ENCODE assay signal across 8 cellular contexts in genomic region chr19:3129112-3129511, GRCh38. TPM values are rescaled to one million over a fixed set of nuclear protein-coding genes. Genes with fewer than 3 reads are reported as not detected.
DNase-seq lines count a peak whose midpoint lies in the region; ATAC-seq, FAIRE-seq and TF ChIP-seq lines count a peak whose summit lies in the region.

No MANE protein-coding gene starts in this region.

- no peak overlapping the region for H4K91ac ChIP-seq in H1 (replicated peaks; ENCODE audit: insufficient read length, low read length)

- no peak overlapping the region for H3K23ac ChIP-seq in H1 (ENCODE audit: insufficient read length)

- no peak overlapping the region for H2BK20ac ChIP-seq in H1 (ENCODE audit: low read length)

- no peak overlapping the region for H4K5ac ChIP-seq in H1 (ENCODE audit: insufficient read length, low read depth, low read length)

- H3K79me1 ChIP-seq in H1 (ENCODE audit: low read depth, low read length): no peaks in the 10 kb centered on the region

- DNase-seq in SIG-M5 treated with dmso at 0.1 percent for 504 hours (lab: John Stamatoyannopoulos, UW; ENCODE audit: unreplicated experiment) (peak; percentile 14), SIG-M5 (lab: John Stamatoyannopoulos, UW) (no peak), NCI-H146 (lab: John Stamatoyannopoulos, UW) (peak; percentile 25), H1 (ENCODE audit: low read depth in 1 of 2, low spot score in 2 of 2) (no peak), spleen (no peak), substantia nigra (lab: John Stamatoyannopoulos, UW) (no peak)

- WGBS in H1 (ENCODE audit: extremely low coverage in 1 of 2, insufficient coverage in 1 of 2, insufficient read length in 1 of 2, insufficient replicate concordance in 2 of 2, low coverage in 1 of 2, low lambda C conversion rate in 2 of 2, missing lambda C conversion rate in 1 of 2), 2 experiments: 38% methylated on average over 1 of the region's 1 CpG; no CpG with 5 or more reads in 1 of the 2 experiments
- WGBS in spleen, 5 donors: 0 to 33% (median 22%) methylated on average over 1 of the region's 1 CpG

- TF ChIP-seq CTCF in H1 (IDR thresholded peaks at IDR 0.05; ENCODE audit: control extremely low read depth in 1 of 3, insufficient read depth in 1 of 3, low read depth in 1 of 3, low read length in 3 of 3) (peak in 2 of 3 experiments; percentile 23 to 43; a peak in 2 of 4 replicates), spleen (IDR thresholded peaks at IDR 0.05 in 8 of 11, conservative IDR thresholded peaks at IDR 0.05 in 3 of 11) (peak in 10 of 11 experiments; percentile 9 to 67 (median 50))

- no peak overlapping the region for H2AK5ac ChIP-seq in H1 (ENCODE audit: low read depth, low read length)

- H2BK120ac ChIP-seq in H1 (replicated peaks; ENCODE audit: low read depth, low read length): no peak overlapping the region

- H3K14ac ChIP-seq in H1 (ENCODE audit: insufficient read length): no peak overlapping the region

- no peak for ATAC-seq in GM18868 (IDR thresholded peaks at IDR 0.05; ENCODE audit: unreplicated experiment)
- no peak for ATAC-seq in GM21528 (IDR thresholded peaks at IDR 0.05; ENCODE audit: low FRiP score, unreplicated experiment)

- no peaks in the 10 kb centered on the region for H4K20me1 ChIP-seq in H1 (replicated peaks in 1 of 2; ENCODE audit: control insufficient read depth in 1 of 2, insufficient read depth in 2 of 2, low read length in 2 of 2)

- no peak for TF ChIP-seq EP300 in H1 (IDR thresholded peaks at IDR 0.05; ENCODE audit: borderline replicate concordance in 1 of 2, low read depth in 2 of 2, low read length in 2 of 2)

- H3K9me3 ChIP-seq in H1 (ENCODE audit: insufficient read depth in 2 of 2, low read depth in 1 of 2, low read length in 1 of 2): no peaks in the 10 kb centered on the region
- H3K9me3 ChIP-seq in spleen: no peaks in the 10 kb centered on the region

- no peak for TF ChIP-seq RAD21 in H1 (IDR thresholded peaks at IDR 0.05 in 1 of 2, conservative IDR thresholded peaks at IDR 0.05 in 1 of 2; ENCODE audit: low read depth in 2 of 2, low read length in 2 of 2)

- no peak overlapping the region for H2BK5ac ChIP-seq in H1 (ENCODE audit: low read depth, low read length)

- H3K4me3 ChIP-seq in H1 (ENCODE audit: extremely low read depth in 1 of 4, insufficient read depth in 2 of 4, low read depth in 3 of 4, low read length in 4 of 4) (no peak overlapping the region), spleen (no peak overlapping the region)

- H3K79me2 ChIP-seq in H1 (ENCODE audit: control insufficient read depth in 1 of 2, insufficient read depth in 2 of 2, low read length in 2 of 2): no peaks in the 10 kb centered on the region

- no peak overlapping the region for H2AFZ ChIP-seq in H1 (ENCODE audit: low read length)

- intact Hi-C loops in spleen (cut with DNase I; ENCODE audit: low total_unique reads): no loop called here

- H3K56ac ChIP-seq in H1 (replicated peaks; ENCODE audit: insufficient read length, low read depth, low read length): no peak overlapping the region

- CTCF ChIA-PET in H1 (lab: Charles Lee; ENCODE audit: partially characterized antibody): interaction anchor here (0.7 to 10.8 kb wide), 30 partner anchors 9 to 481 kb away, joined by 3 to 166 read pairs (median 4); no protein-coding TSS in a partner anchor

- no peaks in the 10 kb centered on the region for H3K23me2 ChIP-seq in H1 (ENCODE audit: low read depth, low read length)

- H3K27me3 ChIP-seq in H1 (replicated peaks in 1 of 4; ENCODE audit: control insufficient read depth in 3 of 4, extremely low read depth in 1 of 4, insufficient read depth in 3 of 4, low read length in 3 of 4) (no peaks in the 10 kb centered on the region), spleen (replicated peaks in 1 of 7) (peaks cover 0 to 5% (median 0%) of the 10 kb centered on the region in 7 donors)

- H3K4ac ChIP-seq in H1 (replicated peaks; ENCODE audit: insufficient read length, low read depth, low read length): no peak overlapping the region

- H2BK12ac ChIP-seq in H1 (ENCODE audit: low read depth, low read length): no peak overlapping the region

- H3K36me3 ChIP-seq in H1 (ENCODE audit: control insufficient read depth in 2 of 4, insufficient read depth in 4 of 4, low read length in 3 of 4) (no peaks in the 10 kb centered on the region), spleen (no peaks in the 10 kb centered on the region)

- POLR2A ChIA-PET in H1 (lab: Charles Lee; ENCODE audit: partially characterized antibody): interaction anchor here (1.0 to 1.6 kb wide), 5 partner anchors 11 to 93 kb away, joined by 3 to 4 read pairs (median 3); partner anchors contain the start of gene NCLN

- H3K4me2 ChIP-seq in H1 (ENCODE audit: insufficient read depth in 1 of 2, low read depth in 2 of 2, low read length in 2 of 2): no peak overlapping the region

- H3K4me1 ChIP-seq in H1 (replicated peaks in 1 of 4; ENCODE audit: control insufficient read depth in 3 of 4, insufficient read depth in 4 of 4, low read length in 3 of 4): peaks cover 0 to 4% (median 0%) of the 10 kb centered on the region in 4 experiments; a peak in 1 of 7 replicates
- peaks cover 10 to 52% (median 33%) of the 10 kb centered on the region in 6 donors for H3K4me1 ChIP-seq in spleen

- FAIRE-seq in H1 (lab: Jason Lieb, UNC): no peak

- no peak overlapping the region for H3K9ac ChIP-seq in H1 (replicated peaks in 1 of 4; ENCODE audit: extremely low read depth in 1 of 4, low read depth in 3 of 4, low read length in 3 of 4)

- H3K27ac ChIP-seq in H1 (ENCODE audit: low read depth, low read length): no peak overlapping the region
- peak overlapping the region in 2 of 8 donors; percentile 5 to 25 for H3K27ac ChIP-seq in spleen
- H3K27ac ChIP-seq in substantia nigra (ENCODE audit: low read depth, low read length, poor library complexity, severe bottlenecking): no peak overlapping the region

- TF ChIP-seq POLR2A in H1 (IDR thresholded peaks at IDR 0.05; ENCODE audit: control extremely low read depth in 1 of 2, low read depth in 2 of 2, low read length in 2 of 2) (no peak), spleen (IDR thresholded peaks at IDR 0.05) (no peak)

- H3K18ac ChIP-seq in H1 (ENCODE audit: extremely low read depth, low read length): no peak overlapping the region

- no peak overlapping the region for H4K8ac ChIP-seq in H1 (ENCODE audit: extremely low read depth, insufficient read depth, low read length)

- no peak overlapping the region for H2BK15ac ChIP-seq in H1 (ENCODE audit: low read length)

TF ChIP-seq in H1, 55 proteins besides CTCF, POLR2A, EP300 and RAD21 (continues in another document):
- no peak for TF ChIP-seq SAP30 (IDR thresholded peaks at IDR 0.05; ENCODE audit: insufficient read depth, insufficient replicate concordance, low read length)
- no peak for TF ChIP-seq POU5F1 (IDR thresholded peaks at IDR 0.05; ENCODE audit: low read depth, low read length)
- TF ChIP-seq TEAD4 (IDR thresholded peaks at IDR 0.05; ENCODE audit: low read depth, low read length): no peak

RNA-seq across cellular contexts. Expression of gene GNA15, which starts 6.7 kb away (rescaled TPM):
- 0.25 and 0.26 TPM in 2 replicates for total RNA-seq in H1 (2021; fragmentation: NEBNext Ultra II Directional; extraction: Animal tissue kit (Norgen Biotek cat#: 25700))
- 0.36 and 0.45 TPM in 2 replicates for polyA plus RNA-seq in H1 (2011; rRNA removed)
- 0.61 TPM for polyA plus RNA-seq in H1 (2011; cell fraction: cytosol; rRNA removed)
- 0.16 TPM for polyA plus RNA-seq in H1 (2011; cell fraction: nucleus; rRNA removed)
- 0.13 to 0.46 TPM (median 0.29 TPM) in 3 of 4 replicates, not detected in the other for polyA plus RNA-seq in H1 (2012, experiment 1 of 2)
- 0.14 TPM for polyA plus RNA-seq in H1 (2012, experiment 2 of 2)
- 0.36 TPM for polyA plus RNA-seq in H1 (2013, experiment 1 of 2)
- polyA plus RNA-seq in H1 (2013, experiment 2 of 2): 0.40 TPM
- 0.07 and 0.13 TPM in 2 replicates for polyA minus RNA-seq in H1 (2011; rRNA and poly(A)+ RNA removed)
- polyA minus RNA-seq in H1 (2011; cell fraction: cytosol; rRNA and poly(A)+ RNA removed): not detected
- polyA minus RNA-seq in H1 (2011; cell fraction: nucleus; rRNA and poly(A)+ RNA removed): not detected
- 10 to 100 TPM in 6 of 7 donors, 1 to 10 TPM in 1; 9.8 to 24.9 (median 12.7) TPM for total RNA-seq in spleen
- polyA plus RNA-seq in spleen: 1 to 10 TPM; 3.8 to 7.6 (median 5.2) TPM

RNA-seq across cellular contexts. Expression of gene GNA11, which starts 35.0 kb away (rescaled TPM):
- 19.9 and 21.1 TPM in 2 replicates for total RNA-seq in H1 (2021; fragmentation: NEBNext Ultra II Directional; extraction: Animal tissue kit (Norgen Biotek cat#: 25700))
- polyA plus RNA-seq in H1 (2011; rRNA removed) (6.2 and 13.6 TPM in 2 replicates), spleen (10 to 100 TPM in 1 of 3 donors, 1 to 10 TPM in 2; 5.1 to 22.7 (median 6.1) TPM)
- 10.8 TPM for polyA plus RNA-seq in H1 (2011; cell fraction: cytosol; rRNA removed)
- polyA plus RNA-seq in H1 (2011; cell fraction: nucleus; rRNA removed): 19.0 TPM
- polyA plus RNA-seq in H1 (2012, experiment 1 of 2): 13.5 to 20.6 TPM (median 17.0 TPM) in 4 replicates
- 13.5 TPM for polyA plus RNA-seq in H1 (2012, experiment 2 of 2)
- 18.3 TPM for polyA plus RNA-seq in H1 (2013, experiment 1 of 2)
- 17.5 TPM for polyA plus RNA-seq in H1 (2013, experiment 2 of 2)
- 4.9 and 7.8 TPM in 2 replicates for polyA minus RNA-seq in H1 (2011; rRNA and poly(A)+ RNA removed)
- polyA minus RNA-seq in H1 (2011; cell fraction: cytosol; rRNA and poly(A)+ RNA removed): 10.4 TPM
- 6.6 TPM for polyA minus RNA-seq in H1 (2011; cell fraction: nucleus; rRNA and poly(A)+ RNA removed)
- 10 to 100 TPM; 22.6 to 41.5 (median 33.4) TPM for total RNA-seq in spleen

RNA-seq across cellular contexts. Expression of gene S1PR4, which starts 49.5 kb away (rescaled TPM):
- total RNA-seq in H1 (2021; fragmentation: NEBNext Ultra II Directional; extraction: Animal tissue kit (Norgen Biotek cat#: 25700)): not detected in 2 replicates
- polyA plus RNA-seq in H1 (2011; rRNA removed) (0.05 TPM in 1 of 2 replicates, not detected in the other), spleen (10 to 100 TPM; 44.7 to 68.9 (median 59.6) TPM)
- not detected for polyA plus RNA-seq in H1 (2011; cell fraction: cytosol; rRNA removed)
- not detected for polyA plus RNA-seq in H1 (2011; cell fraction: nucleus; rRNA removed)
- not detected in 4 replicates for polyA plus RNA-seq in H1 (2012, experiment 1 of 2)
- polyA plus RNA-seq in H1 (2012, experiment 2 of 2): not detected
- not detected for polyA plus RNA-seq in H1 (2013, experiment 1 of 2)
- polyA plus RNA-seq in H1 (2013, experiment 2 of 2): not detected
- polyA minus RNA-seq in H1 (2011; rRNA and poly(A)+ RNA removed): not detected in 2 replicates
- polyA minus RNA-seq in H1 (2011; cell fraction: cytosol; rRNA and poly(A)+ RNA removed): not detected
- not detected for polyA minus RNA-seq in H1 (2011; cell fraction: nucleus; rRNA and poly(A)+ RNA removed)
- total RNA-seq in spleen: 100 to 1,000 TPM in 2 of 7 donors, 10 to 100 TPM in 5; 46.3 to 171 (median 64.4) TPM

RNA-seq across cellular contexts. Expression of gene NCLN, which starts 56.6 kb away (rescaled TPM):
- 103 and 105 TPM in 2 replicates for total RNA-seq in H1 (2021; fragmentation: NEBNext Ultra II Directional; extraction: Animal tissue kit (Norgen Biotek cat#: 25700))
- polyA plus RNA-seq in H1 (2011; rRNA removed): 89.2 and 119 TPM in 2 replicates
- 75.6 TPM for polyA plus RNA-seq in H1 (2011; cell fraction: cytosol; rRNA removed)
- 144 TPM for polyA plus RNA-seq in H1 (2011; cell fraction: nucleus; rRNA removed)
- 69.2 to 103 TPM (median 103 TPM) in 4 replicates for polyA plus RNA-seq in H1 (2012, experiment 1 of 2)
- 80.4 TPM for polyA plus RNA-seq in H1 (2012, experiment 2 of 2)
- polyA plus RNA-seq in H1 (2013, experiment 1 of 2): 121 TPM
- 121 TPM for polyA plus RNA-seq in H1 (2013, experiment 2 of 2)
- polyA minus RNA-seq in H1 (2011; rRNA and poly(A)+ RNA removed): 50.0 and 55.6 TPM in 2 replicates
- polyA minus RNA-seq in H1 (2011; cell fraction: cytosol; rRNA and poly(A)+ RNA removed): 68.7 TPM
- 52.1 TPM for polyA minus RNA-seq in H1 (2011; cell fraction: nucleus; rRNA and poly(A)+ RNA removed)
- 10 to 100 TPM; 37.8 to 59.2 (median 47.1) TPM for total RNA-seq in spleen
- polyA plus RNA-seq in spleen: 10 to 100 TPM; 41.4 to 89.5 (median 79.6) TPM

Comparison
In these comparisons a context has a peak if more than half of its experiments do, and no peak if none do; other contexts are left out.
1. DNase-seq: peak in SIG-M5 treated with dmso at 0.1 percent for 504 hours (single experiment) and NCI-H146 (single experiment); none in SIG-M5 (single experiment), H1 (0 of 2), spleen (single experiment) and substantia nigra (0 of 49).
2. RNA of gene S1PR4, which starts 49.5 kb away (total RNA-seq): 46.3 to 171 TPM in spleen; not detected in H1; every median in the first group is over 10 times any median in the second.